In genomic region chr3:141403576-141403975, GRCh38 we compare ENCODE assay signal across 9 cellular contexts. TPM values are rescaled to one million over a fixed set of nuclear protein-coding genes. Genes with fewer than 3 reads are reported as not detected.
DNase-seq lines count a peak whose midpoint lies in the region; ATAC-seq, FAIRE-seq and TF ChIP-seq lines count a peak whose summit lies in the region.
"Had no signal": no experiment of that assay in that cellular context is flagged by ENCODE, and none has a peak within 500 bp of the region (broad histone marks: within the 10 kb centered on the region; RNA-seq: fewer than 3 reads in every experiment).

No MANE protein-coding gene starts in this region.

- no peaks in the 10 kb centered on the region for H3K9me3 ChIP-seq in astrocyte (ENCODE audit: insufficient read depth, low read depth, low read length)
- peaks cover 3% of the 10 kb centered on the region for H3K9me3 ChIP-seq in mesenchymal stem cell (ENCODE audit: control insufficient read depth, low read length)
- H3K9me3 ChIP-seq in thyroid gland: no peaks in the 10 kb centered on the region
- H3K9me3 ChIP-seq in SJCRH30 (replicated peaks): no peaks in the 10 kb centered on the region
- no peaks in the 10 kb centered on the region for H3K9me3 ChIP-seq in H9 (ENCODE audit: control insufficient read depth, low read depth, low read length)

- H3K36me3 ChIP-seq in astrocyte (ENCODE audit: insufficient read depth, low read length) (peaks cover 33% of the 10 kb centered on the region), mesenchymal stem cell (ENCODE audit: control insufficient read depth in 1 of 2, insufficient read depth in 2 of 2, low read depth in 1 of 2, low read length in 2 of 2) (peaks cover 7 to 47% of the 10 kb centered on the region in 2 experiments), thyroid gland (peaks cover 11 to 14% of the 10 kb centered on the region in 2 donors), SJCRH30 (peaks cover 13% of the 10 kb centered on the region)

- no peak for DNase-seq in activated CD8-positive, alpha-beta memory T cell treated with anti-CD3 and anti-CD28 coated beads, Interleukin-2, amount 10 ng/mL, durations not matched to agents 7 days and 5 days
- DNase-seq in activated CD8-positive, alpha-beta memory T cell treated with anti-CD3 and anti-CD28 coated beads, Interleukin-2, amount 50 U/mL, for 48 hours: no peak
- no peak for DNase-seq in astrocyte (ENCODE audit: low read depth)
- DNase-seq in mesenchymal stem cell: no peak
- no peak for DNase-seq in thyroid gland
- DNase-seq in SJCRH30: no peak
- DNase-seq in GF-D8 (lab: John Stamatoyannopoulos, UW): no peak
- no peak for DNase-seq in H9

- H3K4me3 ChIP-seq in astrocyte (ENCODE audit: insufficient read depth, low read depth, low read length) (no peak overlapping the region), mesenchymal stem cell (ENCODE audit: insufficient read depth in 1 of 2, low read depth in 1 of 2, low read length in 2 of 2) (peak overlapping the region in 1 of 2 experiments; percentile 79), thyroid gland (replicated peaks in 1 of 3) (no peak overlapping the region), SJCRH30 (no peak overlapping the region)

- peak overlapping the region; percentile 77 for H3K27ac Mint-ChIP-seq in activated CD8-positive, alpha-beta memory T cell treated with anti-CD3 and anti-CD28 coated beads, Interleukin-2, amount 10 ng/mL, durations not matched to agents 7 days and 5 days
- no peak overlapping the region for H3K27ac Mint-ChIP-seq in astrocyte (ENCODE audit: unreplicated experiment)
- H3K27ac Mint-ChIP-seq in H9: no peak overlapping the region

- H4K91ac ChIP-seq in mesenchymal stem cell (ENCODE audit: low read length) (no peak overlapping the region), H9 (ENCODE audit: insufficient read length, low read depth, low read length) (no peak overlapping the region)

- no peak overlapping the region for H2BK20ac ChIP-seq in H9 (ENCODE audit: low read depth, low read length, poor library complexity, severe bottlenecking)

- WGBS in mesenchymal stem cell: 90% methylated on average over 4 of the region's 4 CpGs
- 74 to 84% methylated on average over 4 of the region's 4 CpGs for WGBS in thyroid gland, 2 donors
- WGBS in H9 (ENCODE audit: extremely low coverage, insufficient read length, low lambda C conversion rate): no CpG with 5 or more reads among the region's 4 CpGs

- H3K14ac ChIP-seq in mesenchymal stem cell (ENCODE audit: low read length in 2 of 2) (no peak overlapping the region), H9 (ENCODE audit: insufficient read depth, low read length) (no peak overlapping the region)

- H3K56ac ChIP-seq in H9 (ENCODE audit: insufficient read length, low read depth, low read length): no peak overlapping the region

- peaks cover 14% of the 10 kb centered on the region for H3K79me1 ChIP-seq in mesenchymal stem cell (replicated peaks; ENCODE audit: low read length, poor library complexity, severe bottlenecking)
- no peaks in the 10 kb centered on the region for H3K79me1 ChIP-seq in H9 (ENCODE audit: insufficient read depth, low read depth, low read length, poor library complexity, severe bottlenecking)

- H3K36me3 Mint-ChIP-seq in activated CD8-positive, alpha-beta memory T cell treated with anti-CD3 and anti-CD28 coated beads, Interleukin-2, amount 10 ng/mL, durations not matched to agents 7 days and 5 days: peaks cover 47% of the 10 kb centered on the region
- H3K36me3 Mint-ChIP-seq in astrocyte (ENCODE audit: low read depth, unreplicated experiment): peaks cover 11% of the 10 kb centered on the region
- peaks cover 0 to 18% (median 10%) of the 10 kb centered on the region in 3 experiments; a peak in 4 of 7 replicates for H3K36me3 Mint-ChIP-seq in H9 (ENCODE audit: insufficient read depth in 1 of 3, low read depth in 3 of 3)

- H2AK5ac ChIP-seq in mesenchymal stem cell (ENCODE audit: low read length, severe bottlenecking): no peak overlapping the region
- no peak overlapping the region for H2AK5ac ChIP-seq in H9 (ENCODE audit: insufficient read length, low read length)

- H4K20me1 ChIP-seq in astrocyte (ENCODE audit: insufficient read depth, low read length) (no peaks in the 10 kb centered on the region), H9 (ENCODE audit: control insufficient read depth, insufficient read depth, insufficient read length) (no peaks in the 10 kb centered on the region)

- H3K27me3 ChIP-seq in astrocyte (ENCODE audit: insufficient read depth, low read length) (no peaks in the 10 kb centered on the region), mesenchymal stem cell (ENCODE audit: control insufficient read depth in 1 of 2, insufficient read depth in 1 of 2, low read length in 2 of 2) (no peaks in the 10 kb centered on the region), thyroid gland (no peaks in the 10 kb centered on the region), SJCRH30 (no peaks in the 10 kb centered on the region), H9 (ENCODE audit: insufficient read depth, low read length) (no peaks in the 10 kb centered on the region; the same call in 1 of the 2 replicates)

- H4K5ac ChIP-seq in H9 (ENCODE audit: insufficient read length, low read depth, low read length): no peak overlapping the region

- FAIRE-seq in astrocyte (lab: Jason Lieb, UNC): no peak
- FAIRE-seq: urothelium cell line had no signal

- H2BK12ac ChIP-seq in mesenchymal stem cell (ENCODE audit: low read length in 2 of 2) (no peak overlapping the region), H9 (ENCODE audit: insufficient read length, low read depth, low read length) (no peak overlapping the region)

- H3T11ph ChIP-seq in H9 (ENCODE audit: low read length): no peak overlapping the region

- H3K4me3 Mint-ChIP-seq in activated CD8-positive, alpha-beta memory T cell treated with anti-CD3 and anti-CD28 coated beads, Interleukin-2, amount 10 ng/mL, durations not matched to agents 7 days and 5 days: peak overlapping the region; percentile 87
- H3K4me3 Mint-ChIP-seq in astrocyte (ENCODE audit: unreplicated experiment) (peak overlapping the region; percentile 90), H9 (no peak overlapping the region)

- no peak overlapping the region for H2BK15ac ChIP-seq in mesenchymal stem cell (ENCODE audit: low read depth, poor library complexity, severe bottlenecking)
- H2BK15ac ChIP-seq in H9 (ENCODE audit: low read depth, low read length): no peak overlapping the region

- H3K4ac ChIP-seq in mesenchymal stem cell (ENCODE audit: low read depth in 1 of 2, low read length in 2 of 2): no peak overlapping the region
- H3K4ac ChIP-seq in H9 (ENCODE audit: low read depth, low read length): no peak overlapping the region

- no peaks in the 10 kb centered on the region for H3K9me3 Mint-ChIP-seq in activated CD8-positive, alpha-beta memory T cell treated with anti-CD3 and anti-CD28 coated beads, Interleukin-2, amount 10 ng/mL, durations not matched to agents 7 days and 5 days (ENCODE audit: low read depth)
- H3K9me3 Mint-ChIP-seq in astrocyte (ENCODE audit: unreplicated experiment) (no peaks in the 10 kb centered on the region), H9 (no peaks in the 10 kb centered on the region)

- H3K9ac ChIP-seq in astrocyte (ENCODE audit: low read length) (peak overlapping the region; percentile 75), mesenchymal stem cell (ENCODE audit: low read length) (peak overlapping the region; percentile 96), H9 (ENCODE audit: extremely low read depth, insufficient read length, low read length) (no peak overlapping the region)

- ATAC-seq in activated CD8-positive, alpha-beta memory T cell treated with anti-CD3 and anti-CD28 coated beads, Interleukin-2, amount 10 ng/mL, durations not matched to agents 7 days and 5 days: no peak

- peaks cover 70% of the 10 kb centered on the region for H3K4me1 Mint-ChIP-seq in activated CD8-positive, alpha-beta memory T cell treated with anti-CD3 and anti-CD28 coated beads, Interleukin-2, amount 10 ng/mL, durations not matched to agents 7 days and 5 days
- H3K4me1 Mint-ChIP-seq in astrocyte (ENCODE audit: low read depth, unreplicated experiment) (peaks cover 41% of the 10 kb centered on the region), H9 (peaks cover 28 to 30% of the 10 kb centered on the region in 2 experiments)

- peaks cover 49% of the 10 kb centered on the region for H3K4me1 ChIP-seq in astrocyte (ENCODE audit: insufficient read depth, low read length)
- H3K4me1 ChIP-seq in mesenchymal stem cell (ENCODE audit: control insufficient read depth, insufficient read depth, low read depth, low read length): peaks cover 2% of the 10 kb centered on the region
- H3K4me1 ChIP-seq in thyroid gland: peaks cover 37 to 40% of the 10 kb centered on the region in 2 donors
- no peaks in the 10 kb centered on the region for H3K4me1 ChIP-seq in SJCRH30
- 0 out of 2 replicates have a peak, but pooled peaks cover 2% of the 10 kb centered on the region for H3K4me1 ChIP-seq in H9 (ENCODE audit: insufficient read depth, low read length)

- H3K27me3 Mint-ChIP-seq in activated CD8-positive, alpha-beta memory T cell treated with anti-CD3 and anti-CD28 coated beads, Interleukin-2, amount 10 ng/mL, durations not matched to agents 7 days and 5 days: no peaks in the 10 kb centered on the region
- H3K27me3 Mint-ChIP-seq in astrocyte (ENCODE audit: low read depth, unreplicated experiment) (no peaks in the 10 kb centered on the region), H9 (ENCODE audit: low read depth) (peaks cover 29% of the 10 kb centered on the region)

- CTCF ChIA-PET in activated CD8-positive, alpha-beta memory T cell treated with anti-CD3 and anti-CD28 coated beads, Interleukin-2, amount 10 ng/mL, durations not matched to agents 7 days and 5 days (lab: Charles Lee): interaction anchor here (0.9 to 3.6 kb wide), 12 partner anchors 10 to 91 kb away, joined by 3 to 13 read pairs (median 6); no protein-coding TSS in a partner anchor

- TF ChIP-seq CTCF in astrocyte (IDR thresholded peaks at IDR 0.05; ENCODE audit: insufficient read depth, low read depth, low read length) (no peak), thyroid gland (IDR thresholded peaks at IDR 0.05) (no peak), H9 (conservative IDR thresholded peaks at IDR 0.05) (no peak)

- TF ChIP-seq POLR2A in thyroid gland (IDR thresholded peaks at IDR 0.05): no peak

- H2AFZ ChIP-seq in astrocyte (ENCODE audit: low read depth, low read length) (no peak overlapping the region), mesenchymal stem cell (ENCODE audit: low read depth, low read length) (no peak overlapping the region), H9 (ENCODE audit: low read length) (no peak overlapping the region)

- H3K23ac ChIP-seq in mesenchymal stem cell (ENCODE audit: low read length in 2 of 2): no peak overlapping the region
- H3K23ac ChIP-seq in H9 (ENCODE audit: insufficient read length, low read depth, low read length): no peak overlapping the region

- intact Hi-C loops in thyroid gland (cut with DNase I): no loop called here

- H2BK5ac ChIP-seq in mesenchymal stem cell (ENCODE audit: low read depth, low read length, poor library complexity, severe bottlenecking) (no peak overlapping the region), H9 (ENCODE audit: insufficient read length, low read length) (no peak overlapping the region)

- peak overlapping the region; percentile 95 for H3K27ac ChIP-seq in astrocyte (ENCODE audit: low read depth, low read length)
- no peak overlapping the region for H3K27ac ChIP-seq in mesenchymal stem cell (ENCODE audit: low read length, poor library complexity, severe bottlenecking)
- peak overlapping the region; percentile 98 to 99 (median 99) for H3K27ac ChIP-seq in thyroid gland
- no peak overlapping the region for H3K27ac ChIP-seq in SJCRH30
- H3K27ac ChIP-seq in H9 (ENCODE audit: insufficient read length, low read depth, low read length): no peak overlapping the region

- H4K8ac ChIP-seq in mesenchymal stem cell (ENCODE audit: low read length) (no peak overlapping the region), H9 (replicated peaks; ENCODE audit: insufficient read length, low read depth, low read length) (no peak overlapping the region)

- H3K79me2 ChIP-seq in astrocyte (ENCODE audit: insufficient read depth, low read length) (peaks cover 46% of the 10 kb centered on the region), H9 (ENCODE audit: insufficient read depth, low read length) (no peaks in the 10 kb centered on the region)

- no peak overlapping the region for H3K18ac ChIP-seq in mesenchymal stem cell (ENCODE audit: low read depth in 1 of 2, low read length in 2 of 2)
- H3K18ac ChIP-seq in H9 (ENCODE audit: insufficient read length, low read depth, low read length): no peak overlapping the region

- peak overlapping the region; percentile 85 for H3K4me2 ChIP-seq in astrocyte (ENCODE audit: low read length)
- no peak overlapping the region for H3K4me2 ChIP-seq in mesenchymal stem cell (ENCODE audit: low read length, poor library complexity, severe bottlenecking)
- no peak overlapping the region for H3K4me2 ChIP-seq in H9 (ENCODE audit: insufficient read depth, insufficient read length, low read length)

- H2BK120ac ChIP-seq in mesenchymal stem cell (ENCODE audit: low read depth, low read length): no peak overlapping the region
- H2BK120ac ChIP-seq in H9 (ENCODE audit: low read depth, low read length, poor library complexity, severe bottlenecking): no peak overlapping the region

- no peaks in the 10 kb centered on the region for H3K23me2 ChIP-seq in H9 (ENCODE audit: insufficient read length, low read depth, low read length, poor library complexity, severe bottlenecking)

RNA-seq across cellular contexts. Expression of gene ZBTB38, which starts 35.3 kb away (rescaled TPM):
- 10 to 100 TPM; 42.5 to 49.4 TPM for total RNA-seq in activated CD8-positive, alpha-beta memory T cell treated with anti-CD3 and anti-CD28 coated beads, Interleukin-2, amount 10 ng/mL, durations not matched to agents 7 days and 5 days
- 57.6 and 60.7 TPM in 2 replicates for total RNA-seq in astrocyte
- 42.0 TPM for polyA plus RNA-seq in mesenchymal stem cell (2013, experiment 1 of 2)
- 39.5 TPM for polyA plus RNA-seq in mesenchymal stem cell (2013, experiment 2 of 2)
- total RNA-seq in thyroid gland: 100 to 1,000 TPM; 143 to 185 (median 165) TPM
- total RNA-seq in SJCRH30 (2014; rRNA removed; shearing (Covaris generic)): 36.1 and 36.4 TPM in 2 replicates
- 12.7 and 14.6 TPM in 2 replicates for total RNA-seq in H9 (2021)

Comparison
In these comparisons a context has a peak if more than half of its experiments do, and no peak if none do; other contexts are left out.
1. H3K4me3 Mint-ChIP-seq: peak in activated CD8-positive, alpha-beta memory T cell treated with anti-CD3 and anti-CD28 coated beads, Interleukin-2, amount 10 ng/mL, durations not matched to agents 7 days and 5 days (single experiment) and astrocyte (single experiment); none in H9 (0 of 2).
2. H3K27ac ChIP-seq: peak in astrocyte (single experiment) and thyroid gland (3 of 3); none in mesenchymal stem cell (single experiment), SJCRH30 (single experiment) and H9 (single experiment).